10 cellular contexts compared by ENCODE assay signal in genomic region chr10:26781797-26782196, GRCh38.
DNase-seq lines count a peak whose midpoint lies in the region; ATAC-seq lines count a peak whose summit lies in the region.
"Had no signal": no experiment of that assay in that cellular context is flagged by ENCODE, and none has a peak within 500 bp of the region (broad histone marks: within the 10 kb centered on the region; RNA-seq: fewer than 3 reads in every experiment).

No MANE protein-coding gene starts in this region.

- DNase-seq in AG08395 (ENCODE audit: low spot score): peak; percentile 15
- DNase-seq in RPMI7951 (ENCODE audit: low read depth): peak; percentile 44
- DNase-seq in glomerular visceral epithelial cell (ENCODE audit: extremely low spot score): peak; percentile 5
- no peak for DNase-seq in NCI-H69 (lab: John Stamatoyannopoulos, UW)
- no peak for DNase-seq in G401 (ENCODE audit: low spot score)
- no peak for DNase-seq in NCI-H1436 treated with DMSO at 0.1 percent for 48 hours (lab: John Stamatoyannopoulos, UW)
- no peak for DNase-seq in HUDEP-2 (lab: John Stamatoyannopoulos, UW; ENCODE audit: unreplicated experiment in 76 of 76)
- DNase-seq: activated CD4-positive, alpha-beta T cell treated with anti-CD3 and anti-CD28 coated beads, Interleukin-2, amount 10 ng/mL, durations not matched to agents 7 days and 5 days; NCI-H187 treated with DMSO at 0.1 percent for 48 hours had no signal

- peak; percentile 4 for ATAC-seq in GM21619 (IDR thresholded peaks at IDR 0.05; ENCODE audit: unreplicated experiment)

- in situ Hi-C loops in G401 (cut with HindIII; ENCODE audit: low sequenced_read_pairs): no loop called here

Comparison
In these comparisons a context has a peak if more than half of its experiments do, and no peak if none do; other contexts are left out.
1. DNase-seq: peak in AG08395 (single experiment), RPMI7951 (single experiment) and glomerular visceral epithelial cell (single experiment); none in NCI-H69 (single experiment), G401 (single experiment), NCI-H1436 treated with DMSO at 0.1 percent for 48 hours (single experiment) and HUDEP-2 (0 of 76).